Comparison of ENCODE assay signal across 8 cellular contexts in the genomic region with DNA sequence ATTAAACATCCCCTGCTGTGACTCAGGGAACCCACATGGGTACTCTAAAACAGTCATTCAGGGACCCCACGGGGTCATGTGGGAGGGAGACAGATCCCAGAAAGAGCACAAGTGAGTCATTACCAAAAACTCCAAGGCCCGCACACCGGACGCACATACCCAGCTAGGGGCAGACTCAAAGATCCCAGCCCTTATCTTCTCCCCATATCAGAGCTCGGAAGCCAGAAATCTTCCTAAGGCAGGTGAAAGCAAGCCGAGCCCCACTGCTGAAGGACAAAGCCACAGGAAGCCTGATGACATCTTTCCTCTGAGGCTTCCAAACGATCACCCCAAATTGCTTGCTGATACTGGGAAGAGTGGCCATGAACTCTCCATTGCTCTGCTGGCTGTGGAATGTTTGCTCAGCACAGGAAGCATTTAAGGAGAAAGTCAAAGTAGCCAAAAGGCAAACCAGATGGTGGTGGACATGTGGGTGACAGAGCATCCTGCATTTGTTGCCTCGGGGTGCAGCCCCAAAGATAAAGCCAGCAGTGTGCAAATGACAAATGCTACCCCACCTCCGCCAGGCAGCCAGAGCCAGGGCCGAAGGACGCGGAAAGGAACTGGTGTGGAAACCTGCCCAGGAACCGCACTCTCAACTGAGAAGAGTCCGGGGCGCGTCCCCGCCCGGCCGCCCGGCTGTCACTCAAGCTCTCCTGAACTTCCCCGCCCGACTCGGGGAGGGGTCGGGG. TPM values are rescaled to one million over a fixed set of nuclear protein-coding genes. Genes with fewer than 3 reads are reported as not detected.
DNase-seq lines count a peak whose midpoint lies in the region; ATAC-seq and TF ChIP-seq lines count a peak whose summit lies in the region.

No MANE protein-coding gene starts in this region.

- peak; percentile 14 to 60 (median 40) for DNase-seq in CD4-positive, alpha-beta T cell
- peak; percentile 82 to 88 (median 85) for DNase-seq in Peyer's patch
- peak; percentile 89 for DNase-seq in fibroblast of mammary gland (ENCODE audit: low read depth)
- DNase-seq in natural killer cell treated with Interleukin-12 subunit alpha and Interleukin-12 subunit beta and Interleukin-15 and Interleukin-18, amount 100 ng/mL, for 72 hours (ENCODE audit: low spot score), result peak; percentile 89
- peak; percentile 89 for DNase-seq in stimulated activated naive CD4-positive, alpha-beta T cell treated with Interleukin-2 at 50 U/mL for 16 hours (lab: John Stamatoyannopoulos, UW)

- TF ChIP-seq POLR2A in Peyer's patch (IDR thresholded peaks at IDR 0.05), result peak in 1 of 2 donors; percentile 52

- H3K4me1 Mint-ChIP-seq in CD4-positive, alpha-beta T cell (ENCODE audit: low read depth), result peaks cover 31% of the 10 kb centered on the region
- H3K4me1 Mint-ChIP-seq in activated T-helper 17 cell treated with anti-CD3 and anti-CD28 coated beads, Interleukin-2, amount 50 U/mL, for 72 hours, result peaks cover 8% of the 10 kb centered on the region
- peaks cover 21 to 26% of the 10 kb centered on the region in 2 donors for H3K4me1 Mint-ChIP-seq in natural killer cell treated with Interleukin-12 subunit alpha and Interleukin-12 subunit beta and Interleukin-15 and Interleukin-18, amount 100 ng/mL, for 72 hours (ENCODE audit: low read depth in 2 of 2)

- no peaks in the 10 kb centered on the region for H3K9me3 ChIP-seq in CD4-positive, alpha-beta T cell (ENCODE audit: control insufficient read depth, low read length)
- no peaks in the 10 kb centered on the region for H3K9me3 ChIP-seq in Peyer's patch

- peak overlapping the region; percentile 100 for H3K4me3 Mint-ChIP-seq in CD4-positive, alpha-beta T cell
- peak overlapping the region; percentile 92 for H3K4me3 Mint-ChIP-seq in activated T-helper 17 cell treated with anti-CD3 and anti-CD28 coated beads, Interleukin-2, amount 50 U/mL, for 72 hours
- peak overlapping the region; percentile 95 for H3K4me3 Mint-ChIP-seq in natural killer cell treated with Interleukin-12 subunit alpha and Interleukin-12 subunit beta and Interleukin-15 and Interleukin-18, amount 100 ng/mL, for 72 hours

- H3K4me3 ChIP-seq in Peyer's patch (peak overlapping the region; percentile 65 to 97 (median 84)), fibroblast of mammary gland (ENCODE audit: control insufficient read depth, low read depth, low read length) (peak overlapping the region; percentile 82)

- no peak for TF ChIP-seq CTCF in CD4-positive, alpha-beta T cell (IDR thresholded peaks at IDR 0.05)
- TF ChIP-seq CTCF in Peyer's patch (IDR thresholded peaks at IDR 0.05), result no peak
- no peak for TF ChIP-seq CTCF in fibroblast of mammary gland (conservative IDR thresholded peaks at IDR 0.05; ENCODE audit: control insufficient read depth, insufficient read depth, low read depth, low read length)

- CTCF ChIA-PET in CD4-positive, alpha-beta T cell (lab: Charles Lee), result interaction anchor here (1.3 to 4.1 kb wide), 6 partner anchors 13 to 72 kb away, joined by 6 to 29 read pairs (median 10); a partner anchor contains a TSS

- H3K27ac ChIP-seq in CD4-positive, alpha-beta T cell (ENCODE audit: low read depth, low read length), result peak overlapping the region; percentile 92
- H3K27ac ChIP-seq in Peyer's patch, result peak overlapping the region; percentile 93 to 100 (median 96)

- POLR2A ChIA-PET in CD4-positive, alpha-beta T cell (lab: Charles Lee), result interaction anchor here (0.6 to 8.4 kb wide), 10 partner anchors 9 to 1067 kb away, joined by 3 to 244 read pairs (median 10); a partner anchor contains a TSS

- peak overlapping the region; percentile 99 for H3K27ac Mint-ChIP-seq in CD4-positive, alpha-beta T cell
- peak overlapping the region; percentile 97 for H3K27ac Mint-ChIP-seq in activated T-helper 17 cell treated with anti-CD3 and anti-CD28 coated beads, Interleukin-2, amount 50 U/mL, for 72 hours
- peak overlapping the region; percentile 96 to 97 for H3K27ac Mint-ChIP-seq in natural killer cell treated with Interleukin-12 subunit alpha and Interleukin-12 subunit beta and Interleukin-15 and Interleukin-18, amount 100 ng/mL, for 72 hours

- H3K9me3 Mint-ChIP-seq in CD4-positive, alpha-beta T cell, result no peaks in the 10 kb centered on the region
- H3K9me3 Mint-ChIP-seq in activated T-helper 17 cell treated with anti-CD3 and anti-CD28 coated beads, Interleukin-2, amount 50 U/mL, for 72 hours, result no peaks in the 10 kb centered on the region
- H3K9me3 Mint-ChIP-seq in natural killer cell treated with Interleukin-12 subunit alpha and Interleukin-12 subunit beta and Interleukin-15 and Interleukin-18, amount 100 ng/mL, for 72 hours, result no peaks in the 10 kb centered on the region

- intact Hi-C loops in CD4-positive, alpha-beta T cell (cut with DNase I, micrococcal nuclease), result loop anchor here (1.0 to 10.0 kb wide), 5 partner anchors 17 to 1028 kb away; a partner anchor contains a TSS

- peaks cover 0 to 22% (median 0%) of the 10 kb centered on the region in 3 donors for H3K36me3 ChIP-seq in Peyer's patch

- H3K4me1 ChIP-seq in Peyer's patch, result peaks cover 0 to 32% (median 11%) of the 10 kb centered on the region in 4 donors

- ATAC-seq in CD4-positive, alpha-beta T cell (ENCODE audit: poor library complexity), result peak; percentile 18
- ATAC-seq in GM19351 (IDR thresholded peaks at IDR 0.05; ENCODE audit: unreplicated experiment) (peak; percentile 42), HG03460 (IDR thresholded peaks at IDR 0.05; ENCODE audit: unreplicated experiment) (peak; percentile 46)
- peak; percentile 79 for ATAC-seq in activated T-helper 17 cell treated with anti-CD3 and anti-CD28 coated beads, Interleukin-2, amount 50 U/mL, for 72 hours (replicated peaks)
- peak; percentile 78 to 79 for ATAC-seq in natural killer cell treated with Interleukin-12 subunit alpha and Interleukin-12 subunit beta and Interleukin-15 and Interleukin-18, amount 100 ng/mL, for 72 hours

- H3K27me3 ChIP-seq in CD4-positive, alpha-beta T cell (ENCODE audit: control insufficient read depth, insufficient read depth, low read length), result no peaks in the 10 kb centered on the region
- no peaks in the 10 kb centered on the region for H3K27me3 ChIP-seq in Peyer's patch

- H3K27me3 Mint-ChIP-seq in CD4-positive, alpha-beta T cell, result no peaks in the 10 kb centered on the region
- no peaks in the 10 kb centered on the region for H3K27me3 Mint-ChIP-seq in activated T-helper 17 cell treated with anti-CD3 and anti-CD28 coated beads, Interleukin-2, amount 50 U/mL, for 72 hours
- no peaks in the 10 kb centered on the region for H3K27me3 Mint-ChIP-seq in natural killer cell treated with Interleukin-12 subunit alpha and Interleukin-12 subunit beta and Interleukin-15 and Interleukin-18, amount 100 ng/mL, for 72 hours

- peaks cover 42% of the 10 kb centered on the region for H3K36me3 Mint-ChIP-seq in CD4-positive, alpha-beta T cell (ENCODE audit: low read depth)
- H3K36me3 Mint-ChIP-seq in activated T-helper 17 cell treated with anti-CD3 and anti-CD28 coated beads, Interleukin-2, amount 50 U/mL, for 72 hours (ENCODE audit: low read depth), result peaks cover 64% of the 10 kb centered on the region
- H3K36me3 Mint-ChIP-seq in natural killer cell treated with Interleukin-12 subunit alpha and Interleukin-12 subunit beta and Interleukin-15 and Interleukin-18, amount 100 ng/mL, for 72 hours, result no peaks in the 10 kb centered on the region

RNA-seq across cellular contexts. Expression of a gene that starts 0.8 kb away (rescaled TPM):
- total RNA-seq in CD4-positive, alpha-beta T cell, result 10 to 100 TPM; 89.5 to 92.8 TPM
- 100 to 1,000 TPM in 1 of 4 donors, 10 to 100 TPM in 3; 64.3 to 151 (median 89.1) TPM for total RNA-seq in Peyer's patch
- 100 to 1,000 TPM in 1 of 2 donors, 10 to 100 TPM in 1; 68.7 to 148 TPM for total RNA-seq in activated T-helper 17 cell treated with anti-CD3 and anti-CD28 coated beads, Interleukin-2, amount 50 U/mL, for 72 hours
- 10 to 100 TPM; 59.0 to 74.9 TPM for total RNA-seq in natural killer cell treated with Interleukin-12 subunit alpha and Interleukin-12 subunit beta and Interleukin-15 and Interleukin-18, amount 100 ng/mL, for 72 hours

RNA-seq across cellular contexts. Expression of a gene that starts 6.5 kb away (rescaled TPM):
- total RNA-seq in CD4-positive, alpha-beta T cell, result 10 to 100 TPM; 12.4 to 13.4 TPM
- 10 to 100 TPM in 3 of 4 donors, 1 to 10 TPM in 1; 5.3 to 70.1 (median 25.5) TPM for total RNA-seq in Peyer's patch
- 10 to 100 TPM; 12.0 to 51.2 TPM for total RNA-seq in activated T-helper 17 cell treated with anti-CD3 and anti-CD28 coated beads, Interleukin-2, amount 50 U/mL, for 72 hours
- 10 to 100 TPM in 1 of 2 donors, 1 to 10 TPM in 1; 8.6 to 13.6 TPM for total RNA-seq in natural killer cell treated with Interleukin-12 subunit alpha and Interleukin-12 subunit beta and Interleukin-15 and Interleukin-18, amount 100 ng/mL, for 72 hours

RNA-seq across cellular contexts. Expression of a gene that starts 17.2 kb away (rescaled TPM):
- 100 to 1,000 TPM; 112 to 121 TPM for total RNA-seq in CD4-positive, alpha-beta T cell
- total RNA-seq in Peyer's patch, result 100 to 1,000 TPM; 248 to 721 (median 447) TPM
- 100 to 1,000 TPM; 218 to 235 TPM for total RNA-seq in activated T-helper 17 cell treated with anti-CD3 and anti-CD28 coated beads, Interleukin-2, amount 50 U/mL, for 72 hours
- total RNA-seq in natural killer cell treated with Interleukin-12 subunit alpha and Interleukin-12 subunit beta and Interleukin-15 and Interleukin-18, amount 100 ng/mL, for 72 hours, result 100 to 1,000 TPM; 133 to 174 TPM

RNA-seq across cellular contexts. Expression of a gene that starts 50.3 kb away (rescaled TPM):
- 100 to 1,000 TPM; 440 to 470 TPM for total RNA-seq in CD4-positive, alpha-beta T cell
- 10 to 100 TPM; 11.5 to 75.1 (median 27.2) TPM for total RNA-seq in Peyer's patch
- 100 to 1,000 TPM; 176 to 233 TPM for total RNA-seq in activated T-helper 17 cell treated with anti-CD3 and anti-CD28 coated beads, Interleukin-2, amount 50 U/mL, for 72 hours
- 100 to 1,000 TPM in 1 of 2 donors, 10 to 100 TPM in 1; 97.4 to 191 TPM for total RNA-seq in natural killer cell treated with Interleukin-12 subunit alpha and Interleukin-12 subunit beta and Interleukin-15 and Interleukin-18, amount 100 ng/mL, for 72 hours

Comparison
In these comparisons a context has a peak if more than half of its experiments do, and no peak if none do; other contexts are left out.
1. Peak in every context shown above with its lines: DNase-seq, ATAC-seq, H3K4me3 ChIP-seq and H3K27ac ChIP-seq.
2. ATAC-seq: peak in every context shown above with its lines; median percentile 79 in activated T-helper 17 cell treated with anti-CD3 and anti-CD28 coated beads, Interleukin-2, amount 50 U/mL, for 72 hours; 78 in natural killer cell treated with Interleukin-12 subunit alpha and Interleukin-12 subunit beta and Interleukin-15 and Interleukin-18, amount 100 ng/mL, for 72 hours; 46 in HG03460; 42 in GM19351; 18 in CD4-positive, alpha-beta T cell.